In genomic region chr19:10380311-10381102, GRCh38 we compare ENCODE assay signal across 8 cellular contexts. TPM values are rescaled to one million over a fixed set of nuclear protein-coding genes. Genes with fewer than 3 reads are reported as not detected.
A peak's percentile ranks its signal among the peaks of the same experiment; 100 is the strongest.
DNase-seq lines count a peak whose midpoint lies in the region; ATAC-seq, FAIRE-seq and TF ChIP-seq lines count a peak whose summit lies in the region.

TYK2 (minus strand) TSS chr19:10380572; CDS start chr19:10378406, 2,166 bp downstream.

- H2BK120ac ChIP-seq in IMR-90 (ENCODE audit: low read depth, low read length) = peak within 1 kb of the TSS; percentile 7; the same call in 1 of the 2 replicates

- no peaks in the 10 kb centered on the region for H4K20me1 ChIP-seq in IMR-90 (ENCODE audit: insufficient read depth, low read length)
- no peaks in the 10 kb centered on the region for H4K20me1 ChIP-seq in endothelial cell of umbilical vein (replicated peaks; ENCODE audit: control insufficient read depth, extremely low read depth, insufficient read depth, low read length)

- H2BK15ac ChIP-seq in IMR-90 (ENCODE audit: low read depth, low read length) = peak within 1 kb of the TSS; percentile 78; the same call in 1 of the 3 replicates

- H2AFZ ChIP-seq in IMR-90 (replicated peaks; ENCODE audit: low read length, poor library complexity) (peak within 1 kb of the TSS; percentile 97), endothelial cell of umbilical vein (ENCODE audit: low read depth, low read length) (peak within 1 kb of the TSS; percentile 88)

- dilution Hi-C loops in IMR-90 (cut with HindIII; ENCODE audit: low sequenced_read_pairs, unreplicated experiment) = no loop called here
- dilution Hi-C loops in endothelial cell of umbilical vein (cut with MboI; ENCODE audit: extremely low pct_ligation_motif_present, low sequenced_read_pairs) = no loop called here

- H3K4me3 ChIP-seq in IMR-90 (ENCODE audit: insufficient read depth, low read depth, low read length) = peak within 1 kb of the TSS; percentile 65
- peak within 1 kb of the TSS; percentile 78 to 96 (median 89) for H3K4me3 ChIP-seq in endothelial cell of umbilical vein (replicated peaks in 1 of 3; ENCODE audit: insufficient read depth in 1 of 3, low read depth in 1 of 3, low read length in 3 of 3)

- H2AK5ac ChIP-seq in IMR-90 (ENCODE audit: low read depth, low read length) = peak within 1 kb of the TSS; percentile 92

- no peak for TF ChIP-seq CTCF in IMR-90 (conservative IDR thresholded peaks at IDR 0.05; ENCODE audit: low read depth, low read length)
- TF ChIP-seq CTCF in endothelial cell of umbilical vein (IDR thresholded peaks at IDR 0.05; ENCODE audit: extremely low read depth in 1 of 2, insufficient read depth in 1 of 2, low read depth in 1 of 2, low read length in 2 of 2) = no peak

- peaks cover 9 to 25% of the 10 kb centered on the region in 2 experiments; a peak in 3 of 4 replicates for H3K79me1 ChIP-seq in IMR-90 (ENCODE audit: low read depth in 1 of 2, low read length in 2 of 2)

- H3K79me2 ChIP-seq in endothelial cell of umbilical vein (ENCODE audit: control insufficient read depth, insufficient read depth, low read length) = peaks cover 7% of the 10 kb centered on the region

- CTCF ChIA-PET in IMR-90 (lab: Yijun Ruan, JAX) = interaction anchor here (0.6 to 1.8 kb wide), 5 partner anchors 8 to 97 kb away, joined by 3 to 4 read pairs (median 3); no protein-coding TSS in a partner anchor
- CTCF ChIA-PET in endothelial cell of umbilical vein (lab: Charles Lee) = interaction anchor here (0.6 to 4.7 kb wide), 7 partner anchors 8 to 121 kb away, joined by 3 to 35 read pairs (median 16); partner anchors contain the start of gene ICAM1

- H2BK5ac ChIP-seq in IMR-90 (ENCODE audit: low read depth, low read length, poor library complexity, severe bottlenecking) = peak within 1 kb of the TSS; percentile 73

- H3K27ac ChIP-seq in IMR-90 (ENCODE audit: insufficient read depth, low read length) = peak within 1 kb of the TSS; percentile 73
- H3K27ac ChIP-seq in endothelial cell of umbilical vein (ENCODE audit: insufficient read depth, low read depth, low read length) = peak within 1 kb of the TSS; percentile 10

- DNase-seq in DMS 273 (lab: John Stamatoyannopoulos, UW; ENCODE audit: unreplicated experiment) (peak; percentile 99), IMR-90 (peak; percentile 98), OCI-M1 (lab: John Stamatoyannopoulos, UW) (peak; percentile 100), activated T-cell treated with anti-CD3 and anti-CD28 coated beads for 24 hours (ENCODE audit: low read depth) (peak; percentile 93), endothelial cell of umbilical vein (ENCODE audit: low read depth, low spot score) (peak; percentile 99), middle frontal gyrus (ENCODE audit: extremely low spot score, low spot score) (peak; percentile 96)
- DNase-seq in stimulated activated CD8-positive, alpha-beta memory T cell treated with anti-CD3 and anti-CD28 coated beads, Interleukin-2, amount 100 ng/mL, for 48 hours (ENCODE audit: low read depth in 2 of 2) = peak; percentile 92 to 94

- peak within 1 kb of the TSS; percentile 78 for H4K91ac ChIP-seq in IMR-90 (ENCODE audit: insufficient read depth, low read depth, low read length)

- H3K36me3 ChIP-seq in IMR-90 (ENCODE audit: control insufficient read depth, insufficient read depth, low read length) = peaks cover 8% of the 10 kb centered on the region; the same call in 1 of the 2 replicates
- H3K36me3 ChIP-seq in endothelial cell of umbilical vein (ENCODE audit: control insufficient read depth in 2 of 2, extremely low read depth in 1 of 2, insufficient read depth in 2 of 2, low read length in 2 of 2) = peaks cover 0 to 6% of the 10 kb centered on the region in 2 experiments

- ATAC-seq in GM21528 (IDR thresholded peaks at IDR 0.05; ENCODE audit: low FRiP score, unreplicated experiment) = peak; percentile 89
- ATAC-seq in IMR-90 (ENCODE audit: low read depth) = peak; percentile 98

- FAIRE-seq in endothelial cell of umbilical vein (lab: Jason Lieb, UNC) = peak; percentile 99

- H3K14ac ChIP-seq in IMR-90 (replicated peaks; ENCODE audit: low read depth, low read length) = peak within 1 kb of the TSS; percentile 93

- H2BK20ac ChIP-seq in IMR-90 (ENCODE audit: low read depth, low read length) = no peak within 1 kb of the TSS; the same call in 1 of the 2 replicates

- TF ChIP-seq RAD21 in IMR-90 (IDR thresholded peaks at IDR 0.05; ENCODE audit: low read length) = no peak

- peaks cover 2% of the 10 kb centered on the region for H3K4me1 ChIP-seq in IMR-90 (ENCODE audit: control insufficient read depth, insufficient read depth, low read length)
- H3K4me1 ChIP-seq in endothelial cell of umbilical vein (ENCODE audit: control insufficient read depth, extremely low read depth, insufficient read depth, low read length) = peaks cover 12% of the 10 kb centered on the region

- H3K9ac ChIP-seq in IMR-90 (ENCODE audit: low read depth, low read length) (peak within 1 kb of the TSS; percentile 84), endothelial cell of umbilical vein (replicated peaks; ENCODE audit: extremely low read depth, insufficient read depth, low read length) (peak within 1 kb of the TSS; percentile 70)

- no peaks in the 10 kb centered on the region for H3K9me1 ChIP-seq in IMR-90 (ENCODE audit: insufficient read depth, low read length)
- no peaks in the 10 kb centered on the region for H3K9me1 ChIP-seq in endothelial cell of umbilical vein (replicated peaks; ENCODE audit: control insufficient read depth, extremely low read depth, insufficient read depth, low read length)

- no peak within 1 kb of the TSS; the same call in 1 of the 2 replicates for H3K18ac ChIP-seq in IMR-90 (ENCODE audit: low read depth, low read length)

- peak within 1 kb of the TSS; percentile 93 to 95 for H4K8ac ChIP-seq in IMR-90 (ENCODE audit: low read depth in 2 of 2, low read length in 2 of 2)

- TF ChIP-seq POLR2A in IMR-90 (IDR thresholded peaks at IDR 0.05; ENCODE audit: low read depth, low read length) (no peak), endothelial cell of umbilical vein (IDR thresholded peaks at IDR 0.05; ENCODE audit: low read depth, low read length) (peak; percentile 90)

- peak within 1 kb of the TSS; percentile 98 for H2AK9ac ChIP-seq in IMR-90 (replicated peaks; ENCODE audit: low read depth, low read length, poor library complexity)

- in situ Hi-C loops in IMR-90 (cut with MboI; ENCODE audit: low sequenced_read_pairs) = loop anchor here (10.0 kb wide), 1 partner anchor 456 kb away; no protein-coding TSS in a partner anchor

- intact Hi-C loops in IMR-90 (cut with micrococcal nuclease) (no loop called here), endothelial cell of umbilical vein (cut with micrococcal nuclease) (loop anchor here (1.0 to 10.0 kb wide), 4 partner anchors 46 to 258 kb away; partner anchors contain the start of gene DNMT1)

- POLR2A ChIA-PET in IMR-90 (lab: Charles Lee; ENCODE audit: unreplicated experiment) (no interaction called here), endothelial cell of umbilical vein (lab: Charles Lee) (interaction anchor here (0.7 to 1.3 kb wide), 3 partner anchors 46 to 54 kb away, joined by 3 to 4 read pairs (median 3); partner anchors contain the start of gene RAVER1)

- H4K5ac ChIP-seq in IMR-90 (ENCODE audit: low read depth, low read length) = peak within 1 kb of the TSS; percentile 75

- H3K4me2 ChIP-seq in IMR-90 (ENCODE audit: low read depth, low read length) (peak within 1 kb of the TSS; percentile 86), endothelial cell of umbilical vein (ENCODE audit: insufficient read depth, low read length) (peak within 1 kb of the TSS; percentile 93)

- 1% methylated on average over 36 of the region's 58 CpGs; no CpG with 5 or more reads in 1 of the 2 experiments for WGBS in IMR-90 (ENCODE audit: extremely low coverage in 2 of 2, insufficient read length in 1 of 2), 2 experiments

- BruUV-seq in IMR-90 (replicated peaks; lab: Mats Ljungman, UMichigan) (no TSS peak), endothelial cell of umbilical vein (replicated peaks; lab: Mats Ljungman, UMichigan) (no TSS peak)

- peak within 1 kb of the TSS; percentile 86 for H3K56ac ChIP-seq in IMR-90 (ENCODE audit: extremely low read depth, insufficient read depth, low read length)

- H3K23ac ChIP-seq in IMR-90 (ENCODE audit: low read depth, low read length) = peak within 1 kb of the TSS; percentile 96

- H3K4ac ChIP-seq in IMR-90 (ENCODE audit: low read depth, low read length) = peak within 1 kb of the TSS; percentile 83

- H3K9me3 ChIP-seq in IMR-90 (ENCODE audit: control insufficient read depth, insufficient read depth, low read length) (no peaks in the 10 kb centered on the region), endothelial cell of umbilical vein (replicated peaks; ENCODE audit: control insufficient read depth, insufficient read depth, low read length) (no peaks in the 10 kb centered on the region)

- H3K27me3 ChIP-seq in IMR-90 (ENCODE audit: control insufficient read depth, insufficient read depth, low read length) (no peaks in the 10 kb centered on the region), endothelial cell of umbilical vein (ENCODE audit: control insufficient read depth in 2 of 2, insufficient read depth in 2 of 2, low read length in 2 of 2) (no peaks in the 10 kb centered on the region)

TF ChIP-seq in IMR-90, 13 proteins besides CTCF, POLR2A, EP300 and RAD21 (continues in another document):
- peak; percentile 77; the same call in 1 of the 2 replicates for TF ChIP-seq MAZ (IDR thresholded peaks at IDR 0.05; ENCODE audit: borderline replicate concordance, low read depth, low read length)
- TF ChIP-seq CEBPB (IDR thresholded peaks at IDR 0.05; ENCODE audit: low read depth, low read length) = no peak

TF ChIP-seq in endothelial cell of umbilical vein, 7 proteins besides CTCF, POLR2A, EP300 and RAD21 (continues in another document):
- TF ChIP-seq EZH2 (IDR thresholded peaks at IDR 0.05; ENCODE audit: borderline replicate concordance, low read depth, low read length, severe bottlenecking) (no peak), MAX (IDR thresholded peaks at IDR 0.05; ENCODE audit: insufficient read depth, insufficient read length) (no peak), MYC (IDR thresholded peaks at IDR 0.05; ENCODE audit: low read depth, low read length) (peak; percentile 69)

RNA-seq across cellular contexts. Expression of gene TYK2, which starts in this region (rescaled TPM):
- 35.6 and 40.9 TPM in 2 replicates for total RNA-seq in IMR-90 (2012; rRNA removed)
- 97.9 and 100 TPM in 2 replicates for polyA plus RNA-seq in IMR-90 (2012; rRNA removed)
- 34.4 and 52.8 TPM in 2 replicates for polyA plus RNA-seq in IMR-90 (2012; cell fraction: cytosol; rRNA removed)
- 392 and 648 TPM in 2 replicates for polyA plus RNA-seq in IMR-90 (2012; cell fraction: nucleus; rRNA removed; ENCODE audit: low replicate concordance)
- 138 and 142 TPM in 2 replicates for total RNA-seq in endothelial cell of umbilical vein
- polyA plus RNA-seq in endothelial cell of umbilical vein = 92.9 and 93.7 TPM in 2 replicates
- polyA plus RNA-seq in endothelial cell of umbilical vein (2011; cell fraction: cytosol; rRNA removed) = 64.1 and 77.2 TPM in 2 replicates
- polyA plus RNA-seq in endothelial cell of umbilical vein (2011; cell fraction: nucleus; rRNA removed) = 407 and 608 TPM in 2 replicates
- polyA plus RNA-seq in endothelial cell of umbilical vein (2012) = 94.1 and 115 TPM in 2 replicates
- polyA minus RNA-seq in endothelial cell of umbilical vein = 67.3 and 98.8 TPM in 2 replicates
- polyA minus RNA-seq in endothelial cell of umbilical vein (2011; cell fraction: cytosol; rRNA and poly(A)+ RNA removed) = 44.9 TPM
- polyA minus RNA-seq in endothelial cell of umbilical vein (2011; cell fraction: nucleus; rRNA and poly(A)+ RNA removed) = 109 and 141 TPM in 2 replicates

Comparison
In these comparisons a context has a peak if more than half of its experiments do, and no peak if none do; other contexts are left out.
1. Peak in every context shown above with its lines: DNase-seq, ATAC-seq, H3K4me3 ChIP-seq and H3K27ac ChIP-seq.